ENCODE assay signal across 8 cellular contexts in the genomic region with DNA sequence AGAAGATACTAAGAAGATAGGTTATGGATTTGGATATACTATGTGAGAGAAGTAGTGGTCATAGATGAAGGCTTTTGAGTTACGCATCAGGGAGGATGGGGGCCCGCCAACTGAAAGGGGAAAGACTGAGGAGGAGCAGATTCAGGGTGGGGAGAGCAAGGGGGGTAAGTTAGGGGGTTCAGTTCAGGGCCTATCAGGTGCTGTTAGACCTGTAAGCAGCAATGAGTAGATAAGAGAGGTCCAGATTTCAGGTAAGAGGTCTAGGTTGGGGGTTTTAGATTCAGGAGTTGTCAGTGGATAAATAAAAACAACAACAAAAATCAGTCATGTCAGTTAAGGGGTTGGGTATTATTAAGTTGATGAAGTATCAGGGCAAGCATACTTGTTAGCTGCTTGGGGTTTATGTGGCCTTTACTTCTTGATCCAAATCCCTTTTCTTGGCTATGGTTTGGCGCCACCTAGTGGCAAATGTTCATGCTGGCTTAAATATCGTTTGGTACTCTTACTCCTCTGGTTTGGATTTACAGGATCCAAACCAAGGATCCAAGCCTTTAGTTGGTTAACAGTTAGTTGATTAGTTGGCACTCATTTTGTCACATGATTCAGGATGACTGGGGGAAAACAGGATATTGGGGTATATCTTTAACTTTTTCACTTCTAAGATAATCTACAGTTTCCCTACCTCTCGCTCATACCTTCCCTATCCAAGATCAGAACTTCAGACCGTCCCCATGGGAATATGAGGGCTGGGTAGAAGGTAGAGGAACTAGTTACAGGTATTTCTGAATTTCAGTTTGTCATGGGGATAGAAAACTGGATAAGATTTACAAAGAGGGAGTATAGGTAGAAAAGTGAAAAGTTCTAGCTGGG.
DNase-seq lines count a peak whose midpoint lies in the region; ATAC-seq, FAIRE-seq and TF ChIP-seq lines count a peak whose summit lies in the region.

No MANE protein-coding gene starts in this region.

- peak; percentile 36 for FAIRE-seq in bronchial epithelial cell (lab: Jason Lieb, UNC)
- FAIRE-seq in keratinocyte (lab: Jason Lieb, UNC) = peak; percentile 97

- H3K4me3 ChIP-seq in bronchial epithelial cell (ENCODE audit: low read depth, low read length) = no peak overlapping the region
- no peak overlapping the region for H3K4me3 ChIP-seq in keratinocyte (ENCODE audit: control insufficient read depth in 2 of 3, extremely low read depth in 1 of 3, insufficient read depth in 2 of 3, low read depth in 1 of 3, low read length in 3 of 3)

- H3K4me2 ChIP-seq in keratinocyte (ENCODE audit: control insufficient read depth, extremely low read depth, insufficient read depth, low read depth, low read length) = no peak overlapping the region

- no peaks in the 10 kb centered on the region for H3K27me3 ChIP-seq in bronchial epithelial cell (ENCODE audit: control insufficient read depth, insufficient read depth, low read length)
- H3K27me3 ChIP-seq in keratinocyte (ENCODE audit: control insufficient read depth, extremely low read depth, insufficient read depth, low read length) = no peaks in the 10 kb centered on the region

- dilution Hi-C loops in keratinocyte (cut with MboI; ENCODE audit: extremely low pct_ligation_motif_present, low sequenced_read_pairs) = no loop called here

- H3K27ac ChIP-seq in keratinocyte (ENCODE audit: control insufficient read depth, insufficient read depth, low read length) = no peak overlapping the region

- DNase-seq in AG20443 (ENCODE audit: low spot score) (peak; percentile 68), H4 (ENCODE audit: low spot score) (peak; percentile 69), NCI-H446 (lab: John Stamatoyannopoulos, UW) (peak; percentile 83 to 87), bronchial epithelial cell (ENCODE audit: low read depth) (peak; percentile 77), keratinocyte (ENCODE audit: low read depth, low spot score) (peak; percentile 41)
- peak; percentile 63 to 84 (median 72) for DNase-seq in activated CD4-positive, CD25-positive, alpha-beta regulatory T cell (lab: John Stamatoyannopoulos, UW)
- peak; percentile 66 to 89 for DNase-seq in stimulated activated CD4-positive, alpha-beta T cell treated with anti-CD3 and anti-CD28 coated beads, Interleukin-1b, Interleukin-23, amount 100 ng/mL, for 4 hours (ENCODE audit: low read depth in 2 of 2)

- no peak overlapping the region for H2AFZ ChIP-seq in keratinocyte (ENCODE audit: control insufficient read depth, low read length)

- H3K4me1 ChIP-seq in keratinocyte (ENCODE audit: control insufficient read depth, extremely low read depth, insufficient read depth, low read length) = peaks cover 3% of the 10 kb centered on the region

- H3K79me2 ChIP-seq in keratinocyte (ENCODE audit: control insufficient read depth, insufficient read depth, low read length) = peaks cover 14% of the 10 kb centered on the region

- H3K9ac ChIP-seq in keratinocyte (ENCODE audit: control insufficient read depth, extremely low read depth, insufficient read depth, low read length) = no peak overlapping the region

- H3K9me3 ChIP-seq in keratinocyte (ENCODE audit: control insufficient read depth, low read depth, low read length) = no peaks in the 10 kb centered on the region

- peaks cover 2% of the 10 kb centered on the region for H4K20me1 ChIP-seq in keratinocyte (ENCODE audit: control insufficient read depth, extremely low read depth, insufficient read depth, low read length)

- H3K36me3 ChIP-seq in bronchial epithelial cell (ENCODE audit: control insufficient read depth, insufficient read depth, low read length) (peaks cover under 1% of the 10 kb centered on the region), keratinocyte (ENCODE audit: control insufficient read depth in 2 of 2, extremely low read depth in 1 of 2, insufficient read depth in 2 of 2, low read length in 2 of 2) (peaks cover 7 to 9% of the 10 kb centered on the region in 2 experiments)

- no peak for ATAC-seq in GM21528 (IDR thresholded peaks at IDR 0.05; ENCODE audit: low FRiP score, unreplicated experiment)

- TF ChIP-seq CTCF in bronchial epithelial cell (IDR thresholded peaks at IDR 0.05; ENCODE audit: insufficient read depth, low read length, severe bottlenecking) (peak; percentile 88), keratinocyte (optimal IDR thresholded peaks at IDR 0.05 in 1 of 3, IDR thresholded peaks at IDR 0.05 in 1 of 3, conservative IDR thresholded peaks at IDR 0.05 in 1 of 3; ENCODE audit: extremely low read depth in 1 of 3, insufficient read depth in 2 of 3, low read length in 3 of 3) (peak; percentile 77 to 84 (median 81))

- H3K9me1 ChIP-seq in keratinocyte (ENCODE audit: control insufficient read depth, extremely low read depth, insufficient read depth, low read length) = no peaks in the 10 kb centered on the region
